10 cellular contexts compared by ENCODE assay signal in the genomic region with DNA sequence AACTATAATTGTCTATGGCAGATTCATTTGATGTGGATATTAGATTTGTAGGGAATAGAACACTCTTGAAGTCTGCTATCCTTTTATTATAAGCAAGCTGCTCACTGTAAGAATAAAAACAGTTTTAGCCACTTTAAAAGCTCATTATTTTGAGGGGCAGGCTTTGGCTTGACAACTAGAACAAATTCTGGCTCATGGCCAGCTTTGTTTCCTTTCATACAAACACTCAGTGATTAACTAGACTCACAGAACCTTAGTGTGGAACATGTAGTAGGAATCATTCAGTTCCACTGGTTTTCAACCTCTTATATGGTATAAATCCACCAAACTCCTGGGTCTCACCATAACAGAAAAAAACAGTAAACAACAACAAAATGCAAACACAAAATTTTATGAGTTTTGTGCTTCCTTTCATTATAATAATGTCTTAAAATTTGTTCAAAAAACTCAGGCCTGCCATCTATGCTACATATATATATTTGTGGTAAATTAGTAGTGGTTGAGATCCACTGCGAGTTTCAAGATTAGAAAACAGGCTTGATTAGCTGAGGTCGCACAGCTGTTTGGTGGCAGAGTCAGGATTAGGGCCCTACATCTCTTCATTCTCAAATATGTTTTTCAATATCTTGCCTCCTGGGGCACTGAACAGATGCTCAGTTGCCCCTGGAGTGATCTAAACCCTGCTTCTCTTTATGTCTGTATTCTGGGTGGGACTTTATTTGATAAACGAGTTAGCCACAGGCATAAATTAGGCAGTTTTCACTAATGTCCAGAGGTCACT. TPM values are rescaled to one million over a fixed set of nuclear protein-coding genes. Genes with fewer than 3 reads are reported as not detected.
DNase-seq lines count a peak whose midpoint lies in the region; ATAC-seq and TF ChIP-seq lines count a peak whose summit lies in the region.
"Had no signal": no experiment of that assay in that cellular context is flagged by ENCODE, and none has a peak within 500 bp of the region (broad histone marks: within the 10 kb centered on the region; RNA-seq: fewer than 3 reads in every experiment).

No MANE protein-coding gene starts in this region.

- WGBS in neuronal stem cell (ENCODE audit: extremely low coverage in 2 of 2, insufficient read length in 2 of 2, insufficient replicate concordance in 1 of 2), 2 donors = no CpG with 5 or more reads among the region's 3 CpGs

- intact Hi-C loops in CD4-positive, alpha-beta memory T cell (cut with micrococcal nuclease) = no loop called here

- H3K4me1 Mint-ChIP-seq in CD4-positive, alpha-beta memory T cell = peaks cover 1 to 6% (median 4%) of the 10 kb centered on the region in 4 donors

- H2BK120ac ChIP-seq in neuronal stem cell (ENCODE audit: low read depth, low read length) = no peak overlapping the region

- H3K23ac ChIP-seq in neuronal stem cell (ENCODE audit: low read depth, low read length, poor library complexity) = no peak overlapping the region

- H2BK12ac ChIP-seq in neuronal stem cell (ENCODE audit: low read length) = no peak overlapping the region

- no peak overlapping the region for H3K14ac ChIP-seq in neuronal stem cell (ENCODE audit: low read length)

- H2AK5ac ChIP-seq in neuronal stem cell (ENCODE audit: low read depth, low read length) = no peak overlapping the region

- in situ Hi-C loops in G401 (cut with HindIII; ENCODE audit: low sequenced_read_pairs) (no loop called here), astrocyte of the spinal cord (cut with HindIII; ENCODE audit: low sequenced_read_pairs) (no loop called here)

- H3K79me1 ChIP-seq in neuronal stem cell (ENCODE audit: low read depth, low read length) = no peaks in the 10 kb centered on the region

- H3K27ac ChIP-seq in neuronal stem cell (replicated peaks; ENCODE audit: low read length) = no peak overlapping the region
- no peak overlapping the region for H3K27ac ChIP-seq in CD4-positive, alpha-beta memory T cell (ENCODE audit: low read depth, low read length)

- H3K4me3 Mint-ChIP-seq in CD4-positive, alpha-beta memory T cell = no peak overlapping the region

- H3K27me3 ChIP-seq in neuronal stem cell (ENCODE audit: control insufficient read depth in 3 of 3, insufficient read depth in 3 of 3, low read depth in 1 of 3, low read length in 3 of 3) = no peaks in the 10 kb centered on the region
- H3K27me3 ChIP-seq in CD4-positive, alpha-beta memory T cell (ENCODE audit: insufficient read depth, low read length) = no peaks in the 10 kb centered on the region
- H3K27me3 ChIP-seq: MG63 had no signal

- H3K9me3 Mint-ChIP-seq in CD4-positive, alpha-beta memory T cell = no peaks in the 10 kb centered on the region

- H3K4ac ChIP-seq in neuronal stem cell (ENCODE audit: low read length) = no peak overlapping the region

- H3K36me3 ChIP-seq in neuronal stem cell (replicated peaks in 1 of 2; ENCODE audit: control insufficient read depth in 2 of 2, insufficient read depth in 2 of 2, low read length in 2 of 2) = no peaks in the 10 kb centered on the region
- no peaks in the 10 kb centered on the region for H3K36me3 ChIP-seq in CD4-positive, alpha-beta memory T cell (ENCODE audit: insufficient read depth, low read length)
- H3K36me3 ChIP-seq: MG63 had no signal

- CTCF ChIA-PET in CD4-positive, alpha-beta memory T cell (lab: Charles Lee; ENCODE audit: partially characterized antibody) = interaction anchor here (1.7 kb wide), 1 partner anchor 28 kb away, joined by 6 read pairs; a partner anchor contains a TSS

- no peaks in the 10 kb centered on the region for H3K36me3 Mint-ChIP-seq in CD4-positive, alpha-beta memory T cell

- H3K18ac ChIP-seq in neuronal stem cell (ENCODE audit: low read length) = no peak overlapping the region

- H3K27ac Mint-ChIP-seq in CD4-positive, alpha-beta memory T cell = no peak overlapping the region

- no peak overlapping the region for H3K9ac ChIP-seq in neuronal stem cell (ENCODE audit: low read depth, low read length, poor library complexity)

- H3K4me1 ChIP-seq in neuronal stem cell (ENCODE audit: control insufficient read depth in 2 of 2, insufficient read depth in 1 of 2, low read depth in 1 of 2, low read length in 2 of 2) = peaks cover 7 to 18% of the 10 kb centered on the region in 2 donors
- peaks cover 4% of the 10 kb centered on the region for H3K4me1 ChIP-seq in CD4-positive, alpha-beta memory T cell (ENCODE audit: insufficient read depth, low read length)

- H4K8ac ChIP-seq in neuronal stem cell (ENCODE audit: low read depth, low read length) = no peak overlapping the region

- peaks cover 0 to 3% of the 10 kb centered on the region in 2 donors for H3K27me3 Mint-ChIP-seq in CD4-positive, alpha-beta memory T cell

- H2AFZ ChIP-seq in neuronal stem cell (ENCODE audit: low read length) = peak overlapping the region; percentile 70

- DNase-seq in G401 (ENCODE audit: low spot score) = peak; percentile 10
- peak; percentile 34 for DNase-seq in NCI-H2029 treated with DMSO at 0.1 percent for 48 hours (lab: John Stamatoyannopoulos, UW)
- DNase-seq in astrocyte of the spinal cord (ENCODE audit: low read depth, low spot score) = peak; percentile 3
- DNase-seq in neuronal stem cell (ENCODE audit: low spot score) = no peak
- DNase-seq in CD4-positive, alpha-beta memory T cell = no peak
- no peak for DNase-seq in SW 1271 (lab: John Stamatoyannopoulos, UW)
- DNase-seq: MG63 had no signal

- H2BK5ac ChIP-seq in neuronal stem cell (ENCODE audit: low read length) = no peak overlapping the region

- H3K4me3 ChIP-seq in astrocyte of the spinal cord (ENCODE audit: low read depth, low read length) = no peak overlapping the region
- H3K4me3 ChIP-seq in neuronal stem cell (ENCODE audit: low read length in 2 of 2) = no peak overlapping the region
- H3K4me3 ChIP-seq in CD4-positive, alpha-beta memory T cell (ENCODE audit: low read length in 2 of 2) = no peak overlapping the region
- H3K4me3 ChIP-seq: MG63, mucosa of descending colon had no signal

- POLR2A ChIA-PET in CD4-positive, alpha-beta memory T cell (lab: Charles Lee; ENCODE audit: partially characterized antibody) = no interaction called here

- no peak for ATAC-seq in GM21737 (IDR thresholded peaks at IDR 0.05; ENCODE audit: unreplicated experiment)
- ATAC-seq in HG02763 (IDR thresholded peaks at IDR 0.05; ENCODE audit: unreplicated experiment) = no peak
- ATAC-seq: mucosa of descending colon had no signal

- no peak overlapping the region for H3K4me2 ChIP-seq in neuronal stem cell (ENCODE audit: insufficient read depth, low read length, poor library complexity, severe bottlenecking)

- no peaks in the 10 kb centered on the region for H3K9me3 ChIP-seq in neuronal stem cell (replicated peaks in 1 of 2; ENCODE audit: control insufficient read depth in 2 of 2, insufficient read depth in 1 of 2, low read depth in 1 of 2, low read length in 2 of 2)
- H3K9me3 ChIP-seq in CD4-positive, alpha-beta memory T cell (ENCODE audit: control insufficient read depth in 1 of 2, low read length in 2 of 2) = no peaks in the 10 kb centered on the region
- H3K9me3 ChIP-seq: MG63, mucosa of descending colon had no signal

- H2BK15ac ChIP-seq in neuronal stem cell (ENCODE audit: low read length) = no peak overlapping the region

- H4K91ac ChIP-seq in neuronal stem cell (ENCODE audit: low read depth, low read length, poor library complexity) = no peak overlapping the region

- no peak for TF ChIP-seq CTCF in astrocyte of the spinal cord (IDR thresholded peaks at IDR 0.05; ENCODE audit: low read depth, low read length)

RNA-seq across cellular contexts. Expression of a gene that starts 27.6 kb away (rescaled TPM):
- total RNA-seq in G401 (2014; rRNA removed; shearing (Covaris generic)) = 9.7 and 24.0 TPM in 2 replicates
- polyA plus RNA-seq in neuronal stem cell (2013, experiment 1 of 2) = 13.0 TPM
- 13.5 TPM for polyA plus RNA-seq in neuronal stem cell (2013, experiment 2 of 2)
- 10 to 100 TPM; 70.0 to 70.1 TPM for total RNA-seq in CD4-positive, alpha-beta memory T cell
- polyA plus RNA-seq in CD4-positive, alpha-beta memory T cell = 10 to 100 TPM; 18.8 to 31.0 TPM

Comparison
In these comparisons a context has a peak if more than half of its experiments do, and no peak if none do; other contexts are left out.
1. DNase-seq: peak in G401 (single experiment), NCI-H2029 treated with DMSO at 0.1 percent for 48 hours (single experiment) and astrocyte of the spinal cord (single experiment); none in neuronal stem cell (single experiment), CD4-positive, alpha-beta memory T cell (0 of 5) and SW 1271 (0 of 2).